30 cellular contexts compared by ENCODE assay signal in genomic region chr6:149359439-149359838, GRCh38. TPM values are rescaled to one million over a fixed set of nuclear protein-coding genes. Genes with fewer than 3 reads are reported as not detected.
DNase-seq lines count a peak whose midpoint lies in the region; ATAC-seq, FAIRE-seq and TF ChIP-seq lines count a peak whose summit lies in the region.
"Had no signal": no experiment of that assay in that cellular context is flagged by ENCODE, and none has a peak within 500 bp of the region (broad histone marks: within the 10 kb centered on the region; RNA-seq: fewer than 3 reads in every experiment).

No MANE protein-coding gene starts in this region.

- peaks cover 18 to 29% of the 10 kb centered on the region in 2 donors for H3K36me3 Mint-ChIP-seq in activated T-cell treated with anti-CD3 and anti-CD28 coated beads, Interleukin-2, amount 50 U/mL, for 72 hours (ENCODE audit: insufficient read depth in 2 of 2)
- H3K36me3 Mint-ChIP-seq in activated naive CD8-positive, alpha-beta T cell treated with anti-CD3 and anti-CD28 coated beads for 36 hours = peaks cover 74% of the 10 kb centered on the region
- peaks cover 97% of the 10 kb centered on the region for H3K36me3 Mint-ChIP-seq in stimulated activated effector memory CD8-positive, alpha-beta T cell treated with anti-CD3 and anti-CD28 coated beads, Interleukin-12 subunit alpha, Interleukin-12 subunit beta, amount 100 ng/mL, for 72 hours

- peak overlapping the region in 1 of 2 donors; percentile 21 for H3K4me3 Mint-ChIP-seq in activated T-cell treated with anti-CD3 and anti-CD28 coated beads, Interleukin-2, amount 50 U/mL, for 72 hours
- H3K4me3 Mint-ChIP-seq in activated naive CD8-positive, alpha-beta T cell treated with anti-CD3 and anti-CD28 coated beads for 36 hours = no peak overlapping the region
- H3K4me3 Mint-ChIP-seq in stimulated activated effector memory CD8-positive, alpha-beta T cell treated with anti-CD3 and anti-CD28 coated beads, Interleukin-12 subunit alpha, Interleukin-12 subunit beta, amount 100 ng/mL, for 72 hours = no peak overlapping the region
- H3K4me3 Mint-ChIP-seq: nephron progenitor cell had no signal

- no peak for ATAC-seq in activated T-cell treated with anti-CD3 and anti-CD28 coated beads, Interleukin-2, amount 50 U/mL, for 72 hours (replicated peaks in 1 of 2)
- ATAC-seq in stimulated activated effector memory CD8-positive, alpha-beta T cell treated with anti-CD3 and anti-CD28 coated beads, Interleukin-12 subunit alpha, Interleukin-12 subunit beta, amount 100 ng/mL, for 72 hours = no peak
- ATAC-seq in GM19467 (IDR thresholded peaks at IDR 0.05; ENCODE audit: unreplicated experiment) = no peak
- ATAC-seq: esophagus mucosa, lower lobe of right lung, mucosa of descending colon, pancreas had no signal

- H3K36me3 ChIP-seq in MM.1S (replicated peaks; ENCODE audit: insufficient read depth, low read length) = no peaks in the 10 kb centered on the region
- H3K36me3 ChIP-seq: ascending aorta, BE2C, cardiac muscle cell, HAP-1, lower lobe of right lung, pancreas, tibial artery had no signal

- no peak for TF ChIP-seq POLR2A in GM12891 (IDR thresholded peaks at IDR 0.05; ENCODE audit: low read depth, low read length)

- no peak overlapping the region for H2AFZ ChIP-seq in MM.1S (ENCODE audit: low read length)

- no peaks in the 10 kb centered on the region for H3K9me3 ChIP-seq in MM.1S (replicated peaks; ENCODE audit: insufficient read depth, low read length)
- H3K9me3 ChIP-seq: ascending aorta, BE2C, Caco-2, HAP-1, lower lobe of right lung, mucosa of descending colon, pancreas, tibial artery had no signal

- no peaks in the 10 kb centered on the region for H3K9me2 ChIP-seq in MM.1S (replicated peaks; ENCODE audit: insufficient read depth, low read length)

- H3K4me3 ChIP-seq in MM.1S (ENCODE audit: low read length) = no peak overlapping the region
- H3K4me3 ChIP-seq: ascending aorta, cardiac muscle cell, HAP-1, lower lobe of right lung, mucosa of descending colon, pancreas, skin epidermis, tibial artery had no signal

- H3F3A ChIP-seq in MM.1S (ENCODE audit: insufficient read depth, low read length) = no peaks in the 10 kb centered on the region

- H4K20me1 ChIP-seq in MM.1S (ENCODE audit: insufficient read depth, low read length) = no peaks in the 10 kb centered on the region

- TF ChIP-seq CTCF in MM.1S (IDR thresholded peaks at IDR 0.05; ENCODE audit: low read length) = no peak

- DNase-seq in activated T-cell treated with anti-CD3 and anti-CD28 coated beads, Interleukin-2, amount 50 U/mL, for 72 hours = no peak
- no peak for DNase-seq in activated T-cell treated with anti-CD3 and anti-CD28 coated beads, Interleukin-2, amount 50 U/mL, for 1 hour
- no peak for DNase-seq in MM.1S
- no peak for DNase-seq in activated naive CD8-positive, alpha-beta T cell treated with anti-CD3 and anti-CD28 coated beads for 36 hours
- no peak for DNase-seq in stimulated activated effector memory CD8-positive, alpha-beta T cell treated with anti-CD3 and anti-CD28 coated beads, Interleukin-12 subunit alpha, Interleukin-12 subunit beta, amount 100 ng/mL, for 72 hours (ENCODE audit: low spot score in 2 of 2)
- no peak for DNase-seq in GM12891 (ENCODE audit: insufficient read length, low spot score)
- DNase-seq: ACHN; activated CD4-positive, alpha-beta T cell treated with anti-CD3 and anti-CD28 coated beads, Interleukin-2, amount 50 U/mL, for 1 hour; BE2C; Caco-2; cortex of kidney; DMS79 treated with DMSO at 0.1 percent for 48 hours; foreskin fibroblast; head of caudate nucleus; lower lobe of right lung; mucosa of descending colon; NCI-H1417 treated with DMSO at 0.1 percent for 48 hours; NCI-H774; nephron progenitor cell; pancreas; retina; tibial artery had no signal

- H3K9ac ChIP-seq in MM.1S (ENCODE audit: low read length) = no peak overlapping the region
- H3K9ac ChIP-seq: KMS-11 had no signal

- H3K27ac Mint-ChIP-seq in activated T-cell treated with anti-CD3 and anti-CD28 coated beads, Interleukin-2, amount 50 U/mL, for 72 hours = peak overlapping the region; percentile 61
- peak overlapping the region; percentile 52 for H3K27ac Mint-ChIP-seq in activated naive CD8-positive, alpha-beta T cell treated with anti-CD3 and anti-CD28 coated beads for 36 hours
- H3K27ac Mint-ChIP-seq in stimulated activated effector memory CD8-positive, alpha-beta T cell treated with anti-CD3 and anti-CD28 coated beads, Interleukin-12 subunit alpha, Interleukin-12 subunit beta, amount 100 ng/mL, for 72 hours = peak overlapping the region; percentile 27
- H3K27ac Mint-ChIP-seq: nephron progenitor cell had no signal

- peaks cover 80% of the 10 kb centered on the region for H3K4me1 Mint-ChIP-seq in activated T-cell treated with anti-CD3 and anti-CD28 coated beads, Interleukin-2, amount 50 U/mL, for 72 hours (ENCODE audit: low read depth)
- H3K4me1 Mint-ChIP-seq in activated naive CD8-positive, alpha-beta T cell treated with anti-CD3 and anti-CD28 coated beads for 36 hours = peaks cover 79% of the 10 kb centered on the region
- peaks cover 66% of the 10 kb centered on the region for H3K4me1 Mint-ChIP-seq in stimulated activated effector memory CD8-positive, alpha-beta T cell treated with anti-CD3 and anti-CD28 coated beads, Interleukin-12 subunit alpha, Interleukin-12 subunit beta, amount 100 ng/mL, for 72 hours
- H3K4me1 Mint-ChIP-seq: nephron progenitor cell had no signal

- FAIRE-seq in GM12891 (lab: Jason Lieb, UNC) = no peak

- peaks cover 64% of the 10 kb centered on the region for H3K79me2 ChIP-seq in MM.1S (ENCODE audit: low read length)

- H3K27me3 ChIP-seq in MM.1S (replicated peaks; ENCODE audit: insufficient read depth, low read length) = no peaks in the 10 kb centered on the region
- H3K27me3 ChIP-seq: ascending aorta, BE2C, cardiac muscle cell, pancreas, tibial artery had no signal

- no peak overlapping the region for H3K27ac ChIP-seq in MM.1S (ENCODE audit: low read length)
- H3K27ac ChIP-seq: ascending aorta, cardiac muscle cell, KMS-11, lower lobe of right lung, pancreas, skin epidermis, tibial artery, VCaP had no signal

- no peaks in the 10 kb centered on the region for H3K4me1 ChIP-seq in MM.1S (ENCODE audit: low read length)
- H3K4me1 ChIP-seq: HAP-1 had no signal

- no peaks in the 10 kb centered on the region for H3K27me3 Mint-ChIP-seq in activated T-cell treated with anti-CD3 and anti-CD28 coated beads, Interleukin-2, amount 50 U/mL, for 72 hours (ENCODE audit: low read depth)
- no peaks in the 10 kb centered on the region for H3K27me3 Mint-ChIP-seq in activated naive CD8-positive, alpha-beta T cell treated with anti-CD3 and anti-CD28 coated beads for 36 hours

- peaks cover 1 to 4% of the 10 kb centered on the region in 2 donors for H3K9me3 Mint-ChIP-seq in activated T-cell treated with anti-CD3 and anti-CD28 coated beads, Interleukin-2, amount 50 U/mL, for 72 hours
- H3K9me3 Mint-ChIP-seq in activated naive CD8-positive, alpha-beta T cell treated with anti-CD3 and anti-CD28 coated beads for 36 hours = peaks cover 18% of the 10 kb centered on the region
- peaks cover 5% of the 10 kb centered on the region for H3K9me3 Mint-ChIP-seq in stimulated activated effector memory CD8-positive, alpha-beta T cell treated with anti-CD3 and anti-CD28 coated beads, Interleukin-12 subunit alpha, Interleukin-12 subunit beta, amount 100 ng/mL, for 72 hours

- peak overlapping the region; percentile 29; the same call in 1 of the 2 replicates for H3K4me2 ChIP-seq in MM.1S (ENCODE audit: low read depth, low read length)
- H3K4me2 ChIP-seq: KMS-11 had no signal

TF ChIP-seq in GM12891, 5 proteins besides CTCF, POLR2A, EP300 and RAD21:
- TF ChIP-seq TAF1 (IDR thresholded peaks at IDR 0.05; ENCODE audit: low read depth, low read length) (no peak), POLR2AphosphoS5 (IDR thresholded peaks at IDR 0.05; ENCODE audit: low read depth, low read length) (no peak)

RNA-seq across cellular contexts. Expression of gene SUMO4, which starts 40.6 kb away (rescaled TPM):
- total RNA-seq in activated T-cell treated with anti-CD3 and anti-CD28 coated beads, Interleukin-2, amount 50 U/mL, for 72 hours = 1 to 10 TPM; 5.4 to 7.2 TPM
- 1 to 10 TPM; 2.3 to 2.6 TPM for total RNA-seq in activated naive CD8-positive, alpha-beta T cell treated with anti-CD3 and anti-CD28 coated beads for 36 hours
- 0.17 TPM for polyA plus RNA-seq in GM12891 (2012; ENCODE audit: low read depth, missing spikeins)
- total RNA-seq: ascending aorta had no signal

RNA-seq across cellular contexts. Expression of gene TAB2, which starts 41.9 kb away (rescaled TPM):
- 100 to 1,000 TPM; 118 to 125 TPM for total RNA-seq in activated T-cell treated with anti-CD3 and anti-CD28 coated beads, Interleukin-2, amount 50 U/mL, for 72 hours
- 10 to 100 TPM; 55.5 to 56.1 TPM for total RNA-seq in activated naive CD8-positive, alpha-beta T cell treated with anti-CD3 and anti-CD28 coated beads for 36 hours
- polyA plus RNA-seq in GM12891 (2012; ENCODE audit: low read depth, missing spikeins) = 17.2 TPM
